8 cellular contexts compared by ENCODE assay signal in genomic region chr10:114173680-114174461, GRCh38. TPM values are rescaled to one million over a fixed set of nuclear protein-coding genes. Genes with fewer than 3 reads are reported as not detected.
DNase-seq lines count a peak whose midpoint lies in the region; ATAC-seq, FAIRE-seq and TF ChIP-seq lines count a peak whose summit lies in the region.

TSS of gene CCDC186 (minus strand) at chr10:114174203. CDS start at chr10:114163268, 10,935 bp downstream.

- H4K20me1 ChIP-seq in keratinocyte (ENCODE audit: control insufficient read depth, extremely low read depth, insufficient read depth, low read length): no peaks in the 10 kb centered on the region

- peak; percentile 94 for DNase-seq in AG20443 (ENCODE audit: low spot score)
- peak; percentile 75 for DNase-seq in NCI-H345 treated with DMSO at 0.1 percent for 48 hours (lab: John Stamatoyannopoulos, UW; ENCODE audit: unreplicated experiment)
- DNase-seq in activated CD4-positive, alpha-beta T cell treated with anti-CD3 and anti-CD28 coated beads for 1 hour: peak; percentile 97
- DNase-seq in cerebellum (ENCODE audit: low spot score): peak; percentile 98
- DNase-seq in keratinocyte (ENCODE audit: low read depth, low spot score): peak; percentile 73
- DNase-seq in stimulated activated CD4-positive, alpha-beta T cell treated with anti-CD3 and anti-CD28 coated beads, Interleukin-15, amount 100 ng/mL, for 1 hour (ENCODE audit: low read depth in 1 of 2, low spot score in 1 of 2): peak; percentile 95 to 96

- peak within 1 kb of the TSS; percentile 99 for H3K9ac ChIP-seq in keratinocyte (ENCODE audit: control insufficient read depth, extremely low read depth, insufficient read depth, low read length)

- FAIRE-seq in keratinocyte (lab: Jason Lieb, UNC): peak; percentile 80

- peak within 1 kb of the TSS; percentile 94 for H3K27ac ChIP-seq in keratinocyte (ENCODE audit: control insufficient read depth, insufficient read depth, low read length)

- H3K4me2 ChIP-seq in keratinocyte (ENCODE audit: control insufficient read depth, extremely low read depth, insufficient read depth, low read depth, low read length): peak within 1 kb of the TSS; percentile 80

- peaks cover 6% of the 10 kb centered on the region for H3K4me1 ChIP-seq in keratinocyte (ENCODE audit: control insufficient read depth, extremely low read depth, insufficient read depth, low read length)

- no peaks in the 10 kb centered on the region for H3K9me3 ChIP-seq in keratinocyte (ENCODE audit: control insufficient read depth, low read depth, low read length)

- no peaks in the 10 kb centered on the region for H3K27me3 ChIP-seq in keratinocyte (ENCODE audit: control insufficient read depth, extremely low read depth, insufficient read depth, low read length)

- TF ChIP-seq CTCF in keratinocyte (optimal IDR thresholded peaks at IDR 0.05 in 1 of 3, IDR thresholded peaks at IDR 0.05 in 1 of 3, conservative IDR thresholded peaks at IDR 0.05 in 1 of 3; ENCODE audit: extremely low read depth in 1 of 3, insufficient read depth in 2 of 3, low read length in 3 of 3): no peak

- no peaks in the 10 kb centered on the region for H3K36me3 ChIP-seq in keratinocyte (ENCODE audit: control insufficient read depth in 2 of 2, extremely low read depth in 1 of 2, insufficient read depth in 2 of 2, low read length in 2 of 2)

- ATAC-seq in GM19035 (IDR thresholded peaks at IDR 0.05; ENCODE audit: unreplicated experiment) (peak; percentile 98), HG03342 (IDR thresholded peaks at IDR 0.05; ENCODE audit: unreplicated experiment) (peak; percentile 99)

- peaks cover 49% of the 10 kb centered on the region for H3K79me2 ChIP-seq in keratinocyte (ENCODE audit: control insufficient read depth, insufficient read depth, low read length)

- peak within 1 kb of the TSS; percentile 89 for H2AFZ ChIP-seq in keratinocyte (ENCODE audit: control insufficient read depth, low read length)

- no peaks in the 10 kb centered on the region for H3K9me1 ChIP-seq in keratinocyte (ENCODE audit: control insufficient read depth, extremely low read depth, insufficient read depth, low read length)

- dilution Hi-C loops in keratinocyte (cut with MboI; ENCODE audit: extremely low pct_ligation_motif_present, low sequenced_read_pairs): no loop called here

- H3K4me3 ChIP-seq in keratinocyte (ENCODE audit: control insufficient read depth in 2 of 3, extremely low read depth in 1 of 3, insufficient read depth in 2 of 3, low read depth in 1 of 3, low read length in 3 of 3): peak within 1 kb of the TSS; percentile 86 to 100 (median 89)

RNA-seq across cellular contexts. Expression of gene CCDC186, which starts in this region (rescaled TPM):
- total RNA-seq in cerebellum: 45.5 TPM
- 6.5 to 13.0 TPM (median 8.0 TPM) in 3 replicates for polyA plus RNA-seq in keratinocyte
- polyA plus RNA-seq in keratinocyte (2011; ENCODE audit: low read depth): 203 TPM
- polyA plus RNA-seq in keratinocyte (2011; cell fraction: cytosol; rRNA removed): 4.3 and 8.1 TPM in 2 replicates
- polyA plus RNA-seq in keratinocyte (2011; cell fraction: nucleus; rRNA removed): 15.1 and 21.3 TPM in 2 replicates
- polyA plus RNA-seq in keratinocyte (2012; ENCODE audit: low replicate concordance): 8.5 and 20.3 TPM in 2 replicates
- 1.8 to 14.5 TPM (median 6.7 TPM) in 3 replicates for polyA minus RNA-seq in keratinocyte
- polyA minus RNA-seq in keratinocyte (2011; cell fraction: cytosol; rRNA and poly(A)+ RNA removed): 8.8 TPM
- polyA minus RNA-seq in keratinocyte (2011; cell fraction: nucleus; rRNA and poly(A)+ RNA removed): 13.9 and 23.9 TPM in 2 replicates

Comparison
In these comparisons a context has a peak if more than half of its experiments do, and no peak if none do; other contexts are left out.
1. Peak in every context shown above with its lines: DNase-seq, ATAC-seq, H3K4me3 ChIP-seq and H3K27ac ChIP-seq.